8 cellular contexts compared by ENCODE assay signal in genomic region chr9:123339666-123340414, GRCh38. TPM values are rescaled to one million over a fixed set of nuclear protein-coding genes. Genes with fewer than 3 reads are reported as not detected.
DNase-seq lines count a peak whose midpoint lies in the region; ATAC-seq and TF ChIP-seq lines count a peak whose summit lies in the region.

No MANE protein-coding gene starts in this region.

- no peak overlapping the region for H3K27ac ChIP-seq in Karpas-422 (ENCODE audit: low read length)

- peak overlapping the region; percentile 88 for H3K4me3 Mint-ChIP-seq in activated naive CD8-positive, alpha-beta T cell
- peak overlapping the region; percentile 71 to 93 (median 86) for H3K4me3 Mint-ChIP-seq in naive B cell
- no peak overlapping the region for H3K4me3 Mint-ChIP-seq in type B pancreatic cell

- peak overlapping the region; percentile 33 for H3K9ac ChIP-seq in Karpas-422 (ENCODE audit: low read length)

- no peak for TF ChIP-seq CTCF in type B pancreatic cell (conservative IDR thresholded peaks at IDR 0.05)

- no peaks in the 10 kb centered on the region for H3K9me2 ChIP-seq in Karpas-422 (replicated peaks; ENCODE audit: insufficient read depth, low read length)

- CTCF ChIA-PET in HEK293T (lab: Yijun Ruan, JAX), result no interaction called here

- H3K36me3 ChIP-seq in Karpas-422 (ENCODE audit: insufficient read depth, low read length), result no peaks in the 10 kb centered on the region

- H3K4me3 ChIP-seq in Karpas-422 (ENCODE audit: low read length), result peak overlapping the region; percentile 59

- H4K20me1 ChIP-seq in Karpas-422 (ENCODE audit: insufficient read depth, low read depth, low read length), result no peaks in the 10 kb centered on the region

- H3K4me1 Mint-ChIP-seq in activated naive CD8-positive, alpha-beta T cell (ENCODE audit: low read depth), result peaks cover 42% of the 10 kb centered on the region
- H3K4me1 Mint-ChIP-seq in naive B cell (peaks cover 69 to 99% (median 92%) of the 10 kb centered on the region in 3 donors), type B pancreatic cell (ENCODE audit: unreplicated experiment) (peaks cover 55% of the 10 kb centered on the region)

- peak overlapping the region; percentile 64 for H3K4me2 ChIP-seq in Karpas-422 (ENCODE audit: low read depth, low read length, poor library complexity, severe bottlenecking)

- H3K27me3 Mint-ChIP-seq in activated naive CD8-positive, alpha-beta T cell, result no peaks in the 10 kb centered on the region
- H3K27me3 Mint-ChIP-seq in naive B cell, result no peaks in the 10 kb centered on the region
- no peaks in the 10 kb centered on the region for H3K27me3 Mint-ChIP-seq in type B pancreatic cell

- H3K27ac Mint-ChIP-seq in activated naive CD8-positive, alpha-beta T cell, result peak overlapping the region; percentile 96
- H3K27ac Mint-ChIP-seq in naive B cell (peak overlapping the region in 5 of 6 donors; percentile 99 to 100 (median 100)), type B pancreatic cell (peak overlapping the region; percentile 2)

- H3K27me3 ChIP-seq in Karpas-422 (ENCODE audit: low read length), result no peaks in the 10 kb centered on the region

- H3K9me3 Mint-ChIP-seq in activated naive CD8-positive, alpha-beta T cell (ENCODE audit: low read depth), result no peaks in the 10 kb centered on the region
- H3K9me3 Mint-ChIP-seq in naive B cell, result no peaks in the 10 kb centered on the region
- no peaks in the 10 kb centered on the region for H3K9me3 Mint-ChIP-seq in type B pancreatic cell

- H3K4me1 ChIP-seq in Karpas-422 (ENCODE audit: low read length), result peaks cover 60% of the 10 kb centered on the region

- POLR2A ChIA-PET in HEK293T (lab: Yijun Ruan, JAX), result no interaction called here

- H3K79me2 ChIP-seq in Karpas-422 (ENCODE audit: low read length), result no peaks in the 10 kb centered on the region

- ATAC-seq in GM21717 (IDR thresholded peaks at IDR 0.05; ENCODE audit: unreplicated experiment) (peak; percentile 51), naive B cell (ENCODE audit: low read depth in 2 of 2) (peak; percentile 41 to 44)

- H2AFZ ChIP-seq in Karpas-422 (ENCODE audit: low read length), result peak overlapping the region; percentile 63

- H3K36me3 Mint-ChIP-seq in activated naive CD8-positive, alpha-beta T cell, result no peaks in the 10 kb centered on the region
- H3K36me3 Mint-ChIP-seq in naive B cell (no peaks in the 10 kb centered on the region), type B pancreatic cell (no peaks in the 10 kb centered on the region)

- H3K9me3 ChIP-seq in Karpas-422 (ENCODE audit: low read length), result no peaks in the 10 kb centered on the region

- DNase-seq in GDM1 (lab: John Stamatoyannopoulos, UW) (peak; percentile 66), Karpas-422 (peak; percentile 67), naive B cell (no peak), type B pancreatic cell (ENCODE audit: extremely low spot score, unreplicated experiment) (no peak), HEK293T (ENCODE audit: extremely low spot score) (no peak), epidermal melanocyte (ENCODE audit: insufficient read length, low spot score) (no peak)

TF ChIP-seq in HEK293T, 16 proteins besides CTCF, POLR2A, EP300 and RAD21:
- TF ChIP-seq CTBP1 (IDR thresholded peaks at IDR 0.05; ENCODE audit: borderline replicate concordance) (no peak), FOXA1 (IDR thresholded peaks at IDR 0.05) (no peak), ARNT (IDR thresholded peaks at IDR 0.05) (no peak), LEF1 (IDR thresholded peaks at IDR 0.05; ENCODE audit: borderline replicate concordance) (no peak), HDGF (IDR thresholded peaks at IDR 0.05; ENCODE audit: borderline replicate concordance) (no peak), TARDBP (IDR thresholded peaks at IDR 0.05) (no peak), SP1 (IDR thresholded peaks at IDR 0.05) (no peak), PKNOX1 (IDR thresholded peaks at IDR 0.05) (no peak), FOXK2 (IDR thresholded peaks at IDR 0.05) (no peak), FOXM1 (IDR thresholded peaks at IDR 0.05; ENCODE audit: borderline replicate concordance) (no peak), L3MBTL2 (conservative IDR thresholded peaks at IDR 0.05) (no peak), BHLHE40 (IDR thresholded peaks at IDR 0.05; ENCODE audit: borderline replicate concordance) (no peak), ZNF384 (IDR thresholded peaks at IDR 0.05) (no peak), NFRKB (IDR thresholded peaks at IDR 0.05) (no peak)

RNA-seq across cellular contexts. Expression of gene CRB2, which starts 16.2 kb away (rescaled TPM):
- not detected in 2 replicates for total RNA-seq in Karpas-422 (2014; rRNA removed; shearing (Covaris generic); ENCODE audit: low replicate concordance)
- under 1 TPM in 2 of 6 donors, not detected in 4; 0.09 to 0.12 TPM for polyA plus RNA-seq in naive B cell (ENCODE audit: low read depth in 6 of 6)
- 1.1 and 61.1 TPM in 2 replicates for total RNA-seq in type B pancreatic cell (ENCODE audit: low replicate concordance)

Comparison
In these comparisons a context has a peak if more than half of its experiments do, and no peak if none do; other contexts are left out.
1. DNase-seq: peak in GDM1 (single experiment) and Karpas-422 (single experiment); none in naive B cell (single experiment), type B pancreatic cell (single experiment), HEK293T (single experiment) and epidermal melanocyte (single experiment).
2. H3K27ac Mint-ChIP-seq: peak in every context shown above with its lines; median percentile 100 in naive B cell; 96 in activated naive CD8-positive, alpha-beta T cell; 2 in type B pancreatic cell.